Comparison of ENCODE assay signal across 27 cellular contexts in the genomic region with DNA sequence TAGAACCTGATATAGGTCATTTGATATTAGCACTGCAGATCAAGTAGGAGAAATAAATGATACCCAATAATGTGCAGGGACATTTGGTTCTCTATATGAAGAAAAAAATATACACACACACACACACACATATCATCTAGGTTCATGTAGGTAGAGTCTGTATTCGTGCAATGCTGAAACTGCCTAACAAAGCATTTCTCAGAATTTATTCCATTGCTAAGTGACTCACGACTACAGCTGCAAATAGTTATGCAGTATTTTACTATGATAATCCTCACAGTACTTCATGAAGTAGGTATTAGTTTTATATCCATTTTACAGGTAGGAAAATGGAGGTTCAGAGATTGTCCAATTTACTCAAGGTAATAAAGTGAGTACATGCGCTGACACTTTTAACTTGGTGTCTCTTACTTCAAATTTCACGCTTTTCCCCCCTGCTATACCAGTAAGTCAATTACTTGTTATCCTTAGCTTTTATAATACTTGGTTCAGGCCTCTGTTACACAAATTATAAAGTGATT. TPM values are rescaled to one million over a fixed set of nuclear protein-coding genes. Genes with fewer than 3 reads are reported as not detected.
DNase-seq lines count a peak whose midpoint lies in the region; ATAC-seq, FAIRE-seq and TF ChIP-seq lines count a peak whose summit lies in the region.
"Had no signal": no experiment of that assay in that cellular context is flagged by ENCODE, and none has a peak within 500 bp of the region (broad histone marks: within the 10 kb centered on the region; RNA-seq: fewer than 3 reads in every experiment).

No MANE protein-coding gene starts in this region.

- H3K4me2 ChIP-seq in SK-N-SH: peak overlapping the region; percentile 76
- H3K4me2 ChIP-seq in OCI-LY1 (ENCODE audit: low read length): no peak overlapping the region
- H3K4me2 ChIP-seq in GM12878 (ENCODE audit: control insufficient read depth, insufficient read depth): peak overlapping the region; percentile 39
- peak overlapping the region; percentile 79 for H3K4me2 ChIP-seq in skeletal muscle satellite cell (ENCODE audit: low read length)

- ATAC-seq in SK-N-SH treated with all-trans-retinoic acid at 6 μM for 48 hours (no peak), GM12878 (no peak)
- ATAC-seq: gastroesophageal sphincter, psoas muscle had no signal

- in situ Hi-C loops in GM12878 (cut with MboI): no loop called here

- H3K9me3 ChIP-seq in SK-N-SH (no peaks in the 10 kb centered on the region), OCI-LY1 (ENCODE audit: low read length) (no peaks in the 10 kb centered on the region), GM12878 (replicated peaks; ENCODE audit: control insufficient read depth, insufficient read depth, low read length) (no peaks in the 10 kb centered on the region; the same call in 2 of the 3 replicates), skeletal muscle satellite cell (replicated peaks; ENCODE audit: low read length) (no peaks in the 10 kb centered on the region)
- H3K9me3 ChIP-seq: gastroesophageal sphincter, neutrophil, psoas muscle, SJCRH30, thyroid gland had no signal

- H3F3A ChIP-seq in SK-N-SH (replicated peaks; ENCODE audit: insufficient read depth) (peaks cover 11% of the 10 kb centered on the region), OCI-LY1 (ENCODE audit: insufficient read depth, low read length) (no peaks in the 10 kb centered on the region)

- TF ChIP-seq CTCF in SK-N-SH (IDR thresholded peaks at IDR 0.05): no peak
- TF ChIP-seq CTCF in OCI-LY1 (IDR thresholded peaks at IDR 0.05; ENCODE audit: low read length): no peak
- no peak for TF ChIP-seq CTCF in GM12878 (IDR thresholded peaks at IDR 0.05 in 2 of 3, conservative IDR thresholded peaks at IDR 0.05 in 1 of 3; ENCODE audit: control insufficient read depth in 2 of 3, extremely low read depth in 1 of 3, insufficient read depth in 1 of 3, low read depth in 3 of 3, low read length in 3 of 3)
- no peak for TF ChIP-seq CTCF in lower leg skin (IDR thresholded peaks at IDR 0.05)

- TF ChIP-seq EP300 in SK-N-SH (IDR thresholded peaks at IDR 0.05; ENCODE audit: borderline replicate concordance in 1 of 2, low read depth in 1 of 2, low read length in 1 of 2) (no peak), GM12878 (IDR thresholded peaks at IDR 0.05; ENCODE audit: borderline replicate concordance in 1 of 2, control insufficient read depth in 1 of 2, low read depth in 2 of 2, low read length in 2 of 2) (no peak)

- no peak for FAIRE-seq in GM12878 (lab: Jason Lieb, UNC)
- FAIRE-seq: GM12892 had no signal

- H2AFZ ChIP-seq in SK-N-SH (ENCODE audit: low read depth): no peak overlapping the region
- no peak overlapping the region for H2AFZ ChIP-seq in OCI-LY1 (ENCODE audit: low read length)
- H2AFZ ChIP-seq in GM12878 (ENCODE audit: control insufficient read depth, low read depth, low read length): no peak overlapping the region

- DNase-seq in SK-N-SH (no peak), GM12878 (ENCODE audit: low read depth, low spot score) (no peak), lower leg skin (ENCODE audit: low spot score in 2 of 2) (no peak), posterior vena cava (ENCODE audit: low spot score) (no peak), NCI-H2227 (lab: John Stamatoyannopoulos, UW; ENCODE audit: unreplicated experiment) (no peak)
- DNase-seq: activated CD4-positive, alpha-beta T cell treated with anti-CD3 and anti-CD28 coated beads, Interleukin-2, amount 10 ng/mL, durations not matched to agents 24 days and 14 days; activated CD8-positive, alpha-beta memory T cell treated with anti-CD3 and anti-CD28 coated beads, Interleukin-2, amount 50 U/mL, for 4 hours; activated effector memory CD4-positive, alpha-beta T cell treated with anti-CD3 and anti-CD28 coated beads, Interleukin-2, amount 50 U/mL, for 16 hours; DMS79; GOT3; kidney; NCI-H1694 treated with DMSO at 0.1 percent for 48 hours; NCI-H2227 treated with DMSO at 0.1 percent for 48 hours; psoas muscle; SJCRH30; stimulated activated CD4-positive, alpha-beta T cell treated with anti-CD3 and anti-CD28 coated beads, Interleukin-2, amount 100 ng/mL, for 48 hours; stimulated activated naive CD4-positive, alpha-beta T cell treated with Interleukin-2 at 50 U/mL for 16 hours; thyroid gland had no signal

- H3K79me2 ChIP-seq in SK-N-SH (ENCODE audit: insufficient read depth) (peaks cover 66% of the 10 kb centered on the region), OCI-LY1 (ENCODE audit: insufficient read depth, low read length) (peaks cover 47% of the 10 kb centered on the region), GM12878 (ENCODE audit: control insufficient read depth, insufficient read depth, low read length) (peaks cover 57% of the 10 kb centered on the region)

- intact Hi-C loops in GM12878 (cut with micrococcal nuclease; ENCODE audit: unreplicated experiment) (no loop called here), lower leg skin (cut with DNase I; ENCODE audit: low total_unique reads) (no loop called here), posterior vena cava (cut with DNase I) (no loop called here)

- BruUV-seq in GM12878 (replicated peaks; lab: Mats Ljungman, UMichigan): no TSS peak

- H3K27ac ChIP-seq in SK-N-SH (ENCODE audit: low read depth in 2 of 2, low read length in 1 of 2) (peak overlapping the region in 1 of 2 experiments; percentile 96; a peak in 1 of 4 replicates), OCI-LY1 (ENCODE audit: low read depth, low read length, poor library complexity, severe bottlenecking) (peak overlapping the region; percentile 96), GM12878 (ENCODE audit: control insufficient read depth, insufficient read depth) (no peak overlapping the region)
- H3K27ac ChIP-seq: 22Rv1, epithelial cell of prostate, neutrophil, thyroid gland had no signal

- WGBS in SK-N-SH (ENCODE audit: low lambda C conversion rate): 89% methylated on average over 4 of the region's 4 CpGs
- WGBS in GM12878 (ENCODE audit: insufficient coverage, insufficient replicate concordance, low lambda C conversion rate, missing lambda C conversion rate): 83% methylated on average over 4 of the region's 4 CpGs
- 77 to 80% methylated on average over 4 of the region's 4 CpGs for WGBS in lower leg skin, 2 donors

- H3K9ac ChIP-seq in SK-N-SH (peak overlapping the region; percentile 95; the same call in 1 of the 2 replicates), OCI-LY1 (ENCODE audit: low read length) (no peak overlapping the region), GM12878 (ENCODE audit: control insufficient read depth, insufficient read depth, low read length) (no peak overlapping the region), skeletal muscle satellite cell (ENCODE audit: low read depth, low read length) (no peak overlapping the region)

- POLR2A ChIA-PET in SK-N-SH (lab: Yijun Ruan, JAX) (no interaction called here), GM12878 (lab: Charles Lee) (interaction anchor here (1.2 kb wide), 1 partner anchor 9 kb away, joined by 3 read pairs; no protein-coding TSS in a partner anchor)

- H4K20me1 ChIP-seq in SK-N-SH (ENCODE audit: insufficient read depth): no peaks in the 10 kb centered on the region
- H4K20me1 ChIP-seq in OCI-LY1 (ENCODE audit: insufficient read depth, low read length): no peaks in the 10 kb centered on the region
- H4K20me1 ChIP-seq in GM12878 (ENCODE audit: control insufficient read depth, insufficient read depth): no peaks in the 10 kb centered on the region

- H3K9me2 ChIP-seq in SK-N-SH (no peaks in the 10 kb centered on the region), OCI-LY1 (ENCODE audit: low read depth, low read length) (no peaks in the 10 kb centered on the region)

- no peak for TF ChIP-seq RAD21 in SK-N-SH (IDR thresholded peaks at IDR 0.05; ENCODE audit: low read length)
- no peak for TF ChIP-seq RAD21 in GM12878 (IDR thresholded peaks at IDR 0.05; ENCODE audit: insufficient read depth, low read depth, low read length)

- RAD21 ChIA-PET in GM12878 (lab: Charles Lee; ENCODE audit: unreplicated experiment): no interaction called here

- CTCF ChIA-PET in SK-N-SH (lab: Yijun Ruan, JAX) (no interaction called here), GM12878 (lab: Yijun Ruan, JAX) (no interaction called here)

- SMC1A ChIA-PET in GM12878 (lab: Charles Lee; ENCODE audit: uncharacterized antibody, unreplicated experiment): no interaction called here

- TF ChIP-seq POLR2A in GM12878 (IDR thresholded peaks at IDR 0.05; ENCODE audit: low read depth, low read length): no peak
- TF ChIP-seq POLR2A in lower leg skin (IDR thresholded peaks at IDR 0.05): no peak

- H3K27me3 ChIP-seq in SK-N-SH (ENCODE audit: insufficient read depth) (no peaks in the 10 kb centered on the region), OCI-LY1 (ENCODE audit: insufficient read depth, low read length) (no peaks in the 10 kb centered on the region), GM12878 (replicated peaks in 1 of 2; ENCODE audit: control insufficient read depth in 2 of 2, insufficient read depth in 2 of 2, low read length in 1 of 2) (no peaks in the 10 kb centered on the region), skeletal muscle satellite cell (ENCODE audit: control insufficient read depth, insufficient read depth, low read length) (no peaks in the 10 kb centered on the region)
- H3K27me3 ChIP-seq: gastroesophageal sphincter, neutrophil, SJCRH30, thyroid gland had no signal

- H3K36me3 ChIP-seq in SK-N-SH (replicated peaks in 1 of 2; ENCODE audit: control insufficient read depth in 1 of 2, insufficient read depth in 2 of 2, low read length in 1 of 2) (peaks cover 0 to under 1% of the 10 kb centered on the region in 2 experiments), OCI-LY1 (ENCODE audit: insufficient read depth, low read length) (peaks cover 1% of the 10 kb centered on the region; the same call in 1 of the 2 replicates), GM12878 (ENCODE audit: control insufficient read depth in 2 of 2, insufficient read depth in 2 of 2, low read length in 1 of 2) (no peaks in the 10 kb centered on the region), skeletal muscle satellite cell (ENCODE audit: insufficient read depth, low read length) (no peaks in the 10 kb centered on the region)
- H3K36me3 ChIP-seq: gastroesophageal sphincter, neutrophil, SJCRH30, thyroid gland had no signal

- H3K4me3 ChIP-seq in SK-N-SH (ENCODE audit: low read depth in 2 of 2, low read length in 1 of 2) (no peak overlapping the region), OCI-LY1 (ENCODE audit: low read depth, low read length, poor library complexity, severe bottlenecking) (no peak overlapping the region), GM12878 (no peak overlapping the region; the same call in 1 of the 2 replicates), skeletal muscle satellite cell (ENCODE audit: low read length) (no peak overlapping the region), lower leg skin (ENCODE audit: low read depth, poor library complexity, severe bottlenecking) (no peak overlapping the region)
- H3K4me3 ChIP-seq: lung, thyroid gland had no signal

- H3K4me1 ChIP-seq in SK-N-SH (ENCODE audit: control insufficient read depth in 1 of 2, insufficient read depth in 2 of 2, low read depth in 1 of 2, low read length in 1 of 2): peaks cover 0 to 9% of the 10 kb centered on the region in 2 experiments; a peak in 1 of 4 replicates
- peaks cover 30% of the 10 kb centered on the region for H3K4me1 ChIP-seq in OCI-LY1 (ENCODE audit: insufficient read depth, low read length, severe bottlenecking)
- no peaks in the 10 kb centered on the region for H3K4me1 ChIP-seq in GM12878 (ENCODE audit: control insufficient read depth, insufficient read depth, low read length)
- H3K4me1 ChIP-seq in skeletal muscle satellite cell (ENCODE audit: control insufficient read depth, insufficient read depth, low read length): peaks cover 16% of the 10 kb centered on the region

RNA-seq across cellular contexts. Expression of a gene that starts 2.4 kb away (rescaled TPM):
- polyA plus RNA-seq in SK-N-SH (2012; rRNA removed) (1.3 and 1.6 TPM in 2 replicates), GM12878 (2011; rRNA removed) (8.5 and 15.1 TPM in 2 replicates), GM12878 (2014; fragmentation: Illumina TruSeq; extraction: Trizol) (6.3 and 11.6 TPM in 2 replicates), GM12878 (2014; fragmentation: Nextera tagmentation; extraction: Ambion mirVana) (1 to 10 TPM; 5.3 to 7.6 TPM), GM12878 (2014; rRNA removed) (1.6 and 3.3 TPM in 2 replicates), GM12878 (2016; fragmentation: Nextera tagmentation; extraction: Ambion mirVana) (1 to 10 TPM; 8.8 to 9.7 TPM)
- 1.8 and 2.3 TPM in 2 replicates for polyA plus RNA-seq in SK-N-SH (2012; cell fraction: cytosol; rRNA removed)
- 2.0 and 2.5 TPM in 2 replicates for polyA plus RNA-seq in SK-N-SH (2012; cell fraction: nucleus; rRNA removed)
- total RNA-seq in GM12878 (2013; cell fraction: nucleolus; rRNA removed): 29.6 and 33.4 TPM in 2 replicates
- total RNA-seq in GM12878 (2014; rRNA removed) (4.7 and 6.3 TPM in 2 replicates), GM12878 (2014; rRNA removed; fragmentation: Illumina TruSeq; extraction: Trizol) (5.9 and 7.9 TPM in 2 replicates), GM12878 (2021) (3.4 and 7.2 TPM in 2 replicates), lower leg skin (1 to 10 TPM; 1.3 to 5.0 (median 4.1) TPM), posterior vena cava (1 to 10 TPM; 8.6 to 9.0 TPM)
- polyA plus RNA-seq in GM12878 (2011; ENCODE audit: low read depth): 0.91 TPM
- polyA plus RNA-seq in GM12878 (2011; cell fraction: cytosol; rRNA removed): 1.8 and 2.2 TPM in 2 replicates
- 4.2 and 4.3 TPM in 2 replicates for polyA plus RNA-seq in GM12878 (2011; cell fraction: nucleus; rRNA removed)
- polyA plus RNA-seq in GM12878 (2012): 3.9 and 4.2 TPM in 2 replicates
- 6.4 and 8.4 TPM in 2 replicates for polyA minus RNA-seq in GM12878 (2011; rRNA and poly(A)+ RNA removed)
- polyA minus RNA-seq in GM12878 (2011; cell fraction: cytosol; rRNA and poly(A)+ RNA removed): 1.2 and 3.0 TPM in 2 replicates
- polyA minus RNA-seq in GM12878 (2011; cell fraction: nucleus; rRNA and poly(A)+ RNA removed): 14.0 and 17.5 TPM in 2 replicates
- total RNA-seq in skeletal muscle satellite cell (2012; rRNA removed): 6.8 and 7.9 TPM in 2 replicates

RNA-seq across cellular contexts. Expression of a gene that starts 2.6 kb away (rescaled TPM):
- 18.2 and 24.4 TPM in 2 replicates for polyA plus RNA-seq in SK-N-SH (2012; rRNA removed)
- polyA plus RNA-seq in SK-N-SH (2012; cell fraction: cytosol; rRNA removed): 22.7 and 24.8 TPM in 2 replicates
- 25.8 and 54.9 TPM in 2 replicates for polyA plus RNA-seq in SK-N-SH (2012; cell fraction: nucleus; rRNA removed)
- total RNA-seq in GM12878 (2013; cell fraction: nucleolus; rRNA removed): 165 and 207 TPM in 2 replicates
- total RNA-seq in GM12878 (2014; rRNA removed): 47.7 and 64.6 TPM in 2 replicates
- 63.8 and 66.0 TPM in 2 replicates for total RNA-seq in GM12878 (2014; rRNA removed; fragmentation: Illumina TruSeq; extraction: Trizol)
- total RNA-seq in GM12878 (2021): 66.1 and 66.5 TPM in 2 replicates
- polyA plus RNA-seq in GM12878 (2011; ENCODE audit: low read depth): 14.1 TPM
- polyA plus RNA-seq in GM12878 (2011; rRNA removed): 73.8 and 119 TPM in 2 replicates
- 23.0 and 25.0 TPM in 2 replicates for polyA plus RNA-seq in GM12878 (2011; cell fraction: cytosol; rRNA removed)
- 46.7 and 48.6 TPM in 2 replicates for polyA plus RNA-seq in GM12878 (2011; cell fraction: nucleus; rRNA removed)
- 19.4 and 25.6 TPM in 2 replicates for polyA plus RNA-seq in GM12878 (2012)
- polyA plus RNA-seq in GM12878 (2014; fragmentation: Illumina TruSeq; extraction: Trizol): 51.3 and 53.7 TPM in 2 replicates
- 10 to 100 TPM; 33.4 to 41.2 TPM for polyA plus RNA-seq in GM12878 (2014; fragmentation: Nextera tagmentation; extraction: Ambion mirVana)
- 26.7 and 27.7 TPM in 2 replicates for polyA plus RNA-seq in GM12878 (2014; rRNA removed)
- polyA plus RNA-seq in GM12878 (2016; fragmentation: Nextera tagmentation; extraction: Ambion mirVana): 10 to 100 TPM; 79.7 to 87.3 TPM
- polyA minus RNA-seq in GM12878 (2011; rRNA and poly(A)+ RNA removed): 54.7 and 72.7 TPM in 2 replicates
- 23.0 and 34.9 TPM in 2 replicates for polyA minus RNA-seq in GM12878 (2011; cell fraction: cytosol; rRNA and poly(A)+ RNA removed)
- polyA minus RNA-seq in GM12878 (2011; cell fraction: nucleus; rRNA and poly(A)+ RNA removed): 73.1 and 138 TPM in 2 replicates
- total RNA-seq in skeletal muscle satellite cell (2012; rRNA removed): 41.7 and 55.5 TPM in 2 replicates
- total RNA-seq in lower leg skin: 10 to 100 TPM; 14.2 to 36.7 (median 20.1) TPM
- 10 to 100 TPM; 57.9 to 63.9 TPM for total RNA-seq in posterior vena cava
